In genomic region chr13:80355496-80356094, GRCh38 we compare ENCODE assay signal across 1 cellular context.
TF ChIP-seq lines count a peak whose summit lies in the region.

No MANE protein-coding gene starts in this region.

TF ChIP-seq in HepG2, 621 proteins besides CTCF, POLR2A, EP300 and RAD21:
- peak; percentile 65 for TF ChIP-seq STAG1 (CRISPR knock-in tag; IDR thresholded peaks at IDR 0.05)
- peak; percentile 12; the same call in 1 of the 2 replicates for TF ChIP-seq ZNF687 (CRISPR knock-in tag; IDR thresholded peaks at IDR 0.05)
